In the genomic region with DNA sequence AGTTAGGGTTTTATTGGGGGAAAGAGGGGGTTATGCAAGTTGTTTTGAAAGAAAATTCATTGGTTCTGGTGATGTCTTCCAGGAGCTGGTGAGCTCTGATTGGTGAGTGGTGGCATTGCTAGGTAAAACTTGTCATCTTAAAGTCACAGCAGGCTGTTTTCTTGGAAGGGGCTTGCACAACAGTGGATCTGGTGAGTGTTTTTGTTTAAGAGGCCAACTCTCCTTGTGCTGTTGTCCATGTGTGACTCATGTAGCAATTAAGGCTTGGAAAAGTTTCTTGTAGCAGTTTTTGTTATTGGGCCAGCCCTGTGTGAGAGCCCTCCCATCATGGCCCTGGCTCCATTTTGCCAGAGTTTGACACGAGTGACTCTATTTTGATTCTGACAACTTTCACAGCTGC, we compare ENCODE assay signal across 14 cellular contexts.
A peak's percentile ranks its signal among the peaks of the same experiment; 100 is the strongest.
DNase-seq lines count a peak whose midpoint lies in the region; ATAC-seq, FAIRE-seq and TF ChIP-seq lines count a peak whose summit lies in the region.
"Had no signal": no experiment of that assay in that cellular context is flagged by ENCODE, and none has a peak within 500 bp of the region (broad histone marks: within the 10 kb centered on the region; RNA-seq: fewer than 3 reads in every experiment).

No MANE protein-coding gene starts in this region.

- H3K4me3 Mint-ChIP-seq in astrocyte (ENCODE audit: unreplicated experiment) = no peak overlapping the region
- H3K4me3 Mint-ChIP-seq in activated T-helper 1 cell treated with anti-CD3 and anti-CD28 coated beads, Interleukin-12 subunit alpha, Interleukin-12 subunit beta, Interleukin-2, Interleukin-4 antibody, amounts not matched to agents 30 ng/mL and 10 ng/mL and 1 ng/mL, durations not matched to agents 14 hours and 24 hours and 36 hours = no peak overlapping the region

- H3K9ac ChIP-seq in HCT116 (ENCODE audit: low read length) (no peak overlapping the region), astrocyte (ENCODE audit: low read length) (no peak overlapping the region)
- H3K9ac ChIP-seq: BLaER1 had no signal

- DNase-seq in AG04449 (ENCODE audit: low read depth, low spot score) (peak; percentile 17), HCT116 (ENCODE audit: low read depth, low spot score) (no peak), astrocyte (ENCODE audit: low read depth) (peak; percentile 60), iris pigment epithelial cell (ENCODE audit: low read depth) (peak; percentile 63), SHP77 treated with DMSO at 0.1 percent for 48 hours (lab: John Stamatoyannopoulos, UW) (no peak), HT-29 (ENCODE audit: low spot score) (no peak), ascending aorta (ENCODE audit: low spot score in 2 of 2) (no peak)
- DNase-seq in activated T-helper 1 cell treated with anti-CD3 and anti-CD28 coated beads, Interleukin-12 subunit alpha, Interleukin-12 subunit beta, Interleukin-2, Interleukin-4 antibody, amounts not matched to agents 30 ng/mL and 10 ng/mL and 1 ng/mL, durations not matched to agents 14 hours and 24 hours and 36 hours (ENCODE audit: low spot score) = no peak
- DNase-seq: effector CD8-positive, alpha-beta T cell; PC-9; stimulated activated CD4-positive, alpha-beta T cell treated with anti-CD3 and anti-CD28 coated beads, Interleukin-4, amount 100 ng/mL, for 4 hours; stimulated activated naive CD4-positive, alpha-beta T cell treated with Interleukin-2 at 50 U/mL for 16 hours had no signal

- H3K4me1 ChIP-seq in HCT116 (ENCODE audit: control insufficient read depth in 1 of 2, insufficient read depth in 2 of 2, low read length in 2 of 2) (peaks cover 0 to 5% of the 10 kb centered on the region in 2 experiments; a peak in 1 of 4 replicates), astrocyte (ENCODE audit: insufficient read depth, low read length) (no peaks in the 10 kb centered on the region), ascending aorta (no peaks in the 10 kb centered on the region)
- H3K4me1 ChIP-seq: BLaER1, prostate gland had no signal

- H3K27me3 Mint-ChIP-seq in astrocyte (ENCODE audit: low read depth, unreplicated experiment) = no peaks in the 10 kb centered on the region
- H3K27me3 Mint-ChIP-seq in activated T-helper 1 cell treated with anti-CD3 and anti-CD28 coated beads, Interleukin-12 subunit alpha, Interleukin-12 subunit beta, Interleukin-2, Interleukin-4 antibody, amounts not matched to agents 30 ng/mL and 10 ng/mL and 1 ng/mL, durations not matched to agents 14 hours and 24 hours and 36 hours (ENCODE audit: insufficient read depth) = no peaks in the 10 kb centered on the region

- H3K9me3 Mint-ChIP-seq in astrocyte (ENCODE audit: unreplicated experiment) = no peaks in the 10 kb centered on the region
- no peaks in the 10 kb centered on the region for H3K9me3 Mint-ChIP-seq in activated T-helper 1 cell treated with anti-CD3 and anti-CD28 coated beads, Interleukin-12 subunit alpha, Interleukin-12 subunit beta, Interleukin-2, Interleukin-4 antibody, amounts not matched to agents 30 ng/mL and 10 ng/mL and 1 ng/mL, durations not matched to agents 14 hours and 24 hours and 36 hours

- TF ChIP-seq RAD21 in HCT116 (IDR thresholded peaks at IDR 0.05; ENCODE audit: low read depth) = no peak

- no peaks in the 10 kb centered on the region for H4K20me1 ChIP-seq in HCT116 (ENCODE audit: insufficient read depth)
- no peaks in the 10 kb centered on the region for H4K20me1 ChIP-seq in astrocyte (ENCODE audit: insufficient read depth, low read length)
- H4K20me1 ChIP-seq: BLaER1 had no signal

- CTCF ChIA-PET in AG04449 (lab: Yijun Ruan, JAX) = interaction anchor here (1.3 to 7.6 kb wide), 2 partner anchors 12 to 150 kb away, joined by 3 to 75 read pairs; no protein-coding TSS in a partner anchor
- CTCF ChIA-PET in HCT116 (lab: Charles Lee) = interaction anchor here (0.7 kb wide), 1 partner anchor 130 kb away, joined by 4 read pairs; no protein-coding TSS in a partner anchor

- H3K27me3 ChIP-seq in HCT116 (ENCODE audit: insufficient read depth, low read length) (no peaks in the 10 kb centered on the region), astrocyte (ENCODE audit: insufficient read depth, low read length) (no peaks in the 10 kb centered on the region), ascending aorta (no peaks in the 10 kb centered on the region)
- H3K27me3 ChIP-seq: BLaER1 had no signal

- no peak for TF ChIP-seq POLR2A in HCT116 (IDR thresholded peaks at IDR 0.05; ENCODE audit: borderline replicate concordance, extremely low read depth, insufficient read depth, insufficient read length)

- 0 out of 2 replicates have a peak overlapping the region, but pooled peaks have one; percentile 19 for H3K4me2 ChIP-seq in HCT116 (ENCODE audit: low read length)
- H3K4me2 ChIP-seq in astrocyte (ENCODE audit: low read length) = no peak overlapping the region
- H3K4me2 ChIP-seq: BLaER1, PC-9 had no signal

- RAD21 ChIA-PET in HCT116 (lab: Charles Lee; ENCODE audit: low non-redundant PET in 1 of 2, low total read pairs in 2 of 2, uncharacterized antibody in 2 of 2, unreplicated experiment in 2 of 2) = no interaction called here

- no peaks in the 10 kb centered on the region for H3K9me2 ChIP-seq in HCT116 (ENCODE audit: insufficient read depth)

- H3K27ac ChIP-seq in HCT116 (ENCODE audit: low read depth, low read length) (no peak overlapping the region), astrocyte (ENCODE audit: low read depth, low read length) (no peak overlapping the region), ascending aorta (no peak overlapping the region)
- H3K27ac ChIP-seq: BLaER1, PC-9, prostate gland had no signal

- H3K36me3 ChIP-seq in HCT116 (ENCODE audit: control insufficient read depth in 1 of 2, insufficient read depth in 2 of 2, low read length in 2 of 2) (no peaks in the 10 kb centered on the region), astrocyte (ENCODE audit: insufficient read depth, low read length) (no peaks in the 10 kb centered on the region), ascending aorta (no peaks in the 10 kb centered on the region)
- H3K36me3 ChIP-seq: BLaER1, prostate gland had no signal

- no peak for TF ChIP-seq CTCF in AG04449 (IDR thresholded peaks at IDR 0.05; ENCODE audit: insufficient read depth, low read length, missing control alignments)
- TF ChIP-seq CTCF in HCT116 (IDR thresholded peaks at IDR 0.05 in 2 of 3, conservative IDR thresholded peaks at IDR 0.05 in 1 of 3; ENCODE audit: borderline replicate concordance in 1 of 3, insufficient read depth in 1 of 3, low read depth in 2 of 3, low read length in 2 of 3) = no peak
- no peak for TF ChIP-seq CTCF in astrocyte (IDR thresholded peaks at IDR 0.05; ENCODE audit: insufficient read depth, low read depth, low read length)
- no peak for TF ChIP-seq CTCF in ascending aorta (IDR thresholded peaks at IDR 0.05)

- no peaks in the 10 kb centered on the region for H3K36me3 Mint-ChIP-seq in astrocyte (ENCODE audit: low read depth, unreplicated experiment)
- no peaks in the 10 kb centered on the region for H3K36me3 Mint-ChIP-seq in activated T-helper 1 cell treated with anti-CD3 and anti-CD28 coated beads, Interleukin-12 subunit alpha, Interleukin-12 subunit beta, Interleukin-2, Interleukin-4 antibody, amounts not matched to agents 30 ng/mL and 10 ng/mL and 1 ng/mL, durations not matched to agents 14 hours and 24 hours and 36 hours (ENCODE audit: low read depth)

- no TSS peak for BruUV-seq in HCT116 (replicated peaks; lab: Mats Ljungman, UMichigan)

- H3K4me3 ChIP-seq in AG04449 (ENCODE audit: low read depth, low read length) (no peak overlapping the region), HCT116 (replicated peaks in 1 of 2; ENCODE audit: low read depth in 1 of 2, low read length in 2 of 2) (no peak overlapping the region), astrocyte (ENCODE audit: insufficient read depth, low read depth, low read length) (no peak overlapping the region), ascending aorta (no peak overlapping the region)
- H3K4me3 ChIP-seq: BLaER1, PC-9, prostate gland had no signal

- H3K79me2 ChIP-seq in HCT116 (ENCODE audit: insufficient read depth, low read length) = no peaks in the 10 kb centered on the region
- no peaks in the 10 kb centered on the region for H3K79me2 ChIP-seq in astrocyte (ENCODE audit: insufficient read depth, low read length)

- FAIRE-seq in astrocyte (lab: Jason Lieb, UNC) = no peak

- H2AFZ ChIP-seq in HCT116 (ENCODE audit: low read depth, low read length, poor library complexity, severe bottlenecking) (no peak overlapping the region), astrocyte (ENCODE audit: low read depth, low read length) (peak overlapping the region; percentile 6)
- H2AFZ ChIP-seq: PC-9 had no signal

- intact Hi-C loops in HCT116 (cut with micrococcal nuclease) = no loop called here
- intact Hi-C loops in ascending aorta (cut with DNase I) = no loop called here
- intact Hi-C loops in activated T-helper 1 cell treated with anti-CD3 and anti-CD28 coated beads, Interleukin-12 subunit alpha, Interleukin-12 subunit beta, Interleukin-2, Interleukin-4 antibody, amounts not matched to agents 30 ng/mL and 10 ng/mL and 1 ng/mL, durations not matched to agents 14 hours and 24 hours and 36 hours (cut with micrococcal nuclease) = no loop called here

- ATAC-seq in HCT116 = 0 out of 2 replicates have a peak, but pooled peaks have one; percentile 17

- H3K27ac Mint-ChIP-seq in astrocyte (ENCODE audit: unreplicated experiment) = no peak overlapping the region
- H3K27ac Mint-ChIP-seq in activated T-helper 1 cell treated with anti-CD3 and anti-CD28 coated beads, Interleukin-12 subunit alpha, Interleukin-12 subunit beta, Interleukin-2, Interleukin-4 antibody, amounts not matched to agents 30 ng/mL and 10 ng/mL and 1 ng/mL, durations not matched to agents 14 hours and 24 hours and 36 hours = no peak overlapping the region

- no peaks in the 10 kb centered on the region for H3K9me3 ChIP-seq in HCT116 (ENCODE audit: control insufficient read depth in 1 of 2, insufficient read depth in 1 of 2, low read depth in 1 of 2, low read length in 2 of 2)
- H3K9me3 ChIP-seq in astrocyte (ENCODE audit: insufficient read depth, low read depth, low read length) = no peaks in the 10 kb centered on the region
- H3K9me3 ChIP-seq in ascending aorta = no peaks in the 10 kb centered on the region
- H3K9me3 ChIP-seq: BLaER1, prostate gland had no signal

- POLR2A ChIA-PET in AG04449 (lab: Yijun Ruan, JAX) = no interaction called here
- POLR2A ChIA-PET in HCT116 (lab: Charles Lee) = no interaction called here

- peaks cover 3% of the 10 kb centered on the region for H3K4me1 Mint-ChIP-seq in astrocyte (ENCODE audit: low read depth, unreplicated experiment)
- H3K4me1 Mint-ChIP-seq in activated T-helper 1 cell treated with anti-CD3 and anti-CD28 coated beads, Interleukin-12 subunit alpha, Interleukin-12 subunit beta, Interleukin-2, Interleukin-4 antibody, amounts not matched to agents 30 ng/mL and 10 ng/mL and 1 ng/mL, durations not matched to agents 14 hours and 24 hours and 36 hours (ENCODE audit: low read depth) = no peaks in the 10 kb centered on the region

TF ChIP-seq in HCT116, 20 proteins besides CTCF, POLR2A, EP300 and RAD21 (continues in another document):
- TF ChIP-seq SIN3A (IDR thresholded peaks at IDR 0.05; ENCODE audit: low read depth) (no peak), ZNF274 (IDR thresholded peaks at IDR 0.05; ENCODE audit: low read depth, low read length) (no peak), ELF1 (IDR thresholded peaks at IDR 0.05; ENCODE audit: borderline replicate concordance, low read depth) (no peak), CBX3 (IDR thresholded peaks at IDR 0.05; ENCODE audit: low read depth) (no peak), SP1 (IDR thresholded peaks at IDR 0.05; ENCODE audit: low read depth) (no peak)

Comparison
In these comparisons a context has a peak if more than half of its experiments do, and no peak if none do; other contexts are left out.
1. DNase-seq: peak in AG04449 (single experiment), astrocyte (single experiment) and iris pigment epithelial cell (single experiment); none in HCT116 (single experiment), SHP77 treated with DMSO at 0.1 percent for 48 hours (single experiment), HT-29 (single experiment), ascending aorta (0 of 2) and activated T-helper 1 cell treated with anti-CD3 and anti-CD28 coated beads, Interleukin-12 subunit alpha, Interleukin-12 subunit beta, Interleukin-2, Interleukin-4 antibody, amounts not matched to agents 30 ng/mL and 10 ng/mL and 1 ng/mL, durations not matched to agents 14 hours and 24 hours and 36 hours (single experiment).